30 cellular contexts compared by ENCODE assay signal in the genomic region with DNA sequence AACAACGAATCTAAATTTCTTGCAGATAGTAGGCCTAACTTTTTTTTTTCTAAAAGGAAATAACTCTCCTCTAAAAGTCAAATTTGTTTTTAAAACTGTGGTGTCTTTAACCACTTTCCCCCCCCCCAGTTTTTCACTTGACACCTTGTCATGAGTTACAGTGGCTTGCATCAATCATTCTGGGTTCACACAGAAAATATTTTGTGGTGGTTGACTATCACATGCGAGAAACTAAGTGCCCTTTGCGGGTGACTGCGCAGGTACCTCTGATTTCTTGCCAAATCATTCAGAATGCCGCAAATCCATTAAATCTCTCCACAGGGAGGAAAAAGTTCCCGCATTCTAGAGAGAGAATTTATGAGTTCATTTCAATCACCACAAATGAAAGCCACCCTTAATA. TPM values are rescaled to one million over a fixed set of nuclear protein-coding genes. Genes with fewer than 3 reads are reported as not detected.
DNase-seq lines count a peak whose midpoint lies in the region; ATAC-seq, FAIRE-seq and TF ChIP-seq lines count a peak whose summit lies in the region.
"Had no signal": no experiment of that assay in that cellular context is flagged by ENCODE, and none has a peak within 500 bp of the region (broad histone marks: within the 10 kb centered on the region; RNA-seq: fewer than 3 reads in every experiment).

No MANE protein-coding gene starts in this region.

- H3K27me3 Mint-ChIP-seq in activated naive CD8-positive, alpha-beta T cell treated with anti-CD3 and anti-CD28 coated beads for 36 hours: no peaks in the 10 kb centered on the region
- H3K27me3 Mint-ChIP-seq: B cell; CD8-positive, alpha-beta memory T cell had no signal

- no peak overlapping the region for H2BK120ac ChIP-seq in mesenchymal stem cell (ENCODE audit: low read depth, low read length)

- H3K36me3 Mint-ChIP-seq in activated naive CD8-positive, alpha-beta T cell treated with anti-CD3 and anti-CD28 coated beads for 36 hours: peaks cover 5% of the 10 kb centered on the region

- H3K9me3 ChIP-seq in GM12878 (replicated peaks; ENCODE audit: control insufficient read depth, insufficient read depth, low read length) (no peaks in the 10 kb centered on the region; the same call in 1 of the 3 replicates), small intestine (ENCODE audit: control insufficient read depth, low read depth) (no peaks in the 10 kb centered on the region), mesenchymal stem cell (ENCODE audit: control insufficient read depth, low read length) (no peaks in the 10 kb centered on the region)
- H3K9me3 ChIP-seq: Peyer's patch had no signal

- RAD21 ChIA-PET in GM12878 (lab: Charles Lee; ENCODE audit: unreplicated experiment): interaction anchor here (0.6 to 2.5 kb wide), 7 partner anchors 22 to 167 kb away, joined by 3 to 11 read pairs (median 3); no protein-coding TSS in a partner anchor

- peaks cover 28% of the 10 kb centered on the region for H3K4me1 ChIP-seq in GM12878 (ENCODE audit: control insufficient read depth, insufficient read depth, low read length)
- H3K4me1 ChIP-seq in small intestine (ENCODE audit: control insufficient read depth in 2 of 2, insufficient read depth in 1 of 2, low read depth in 1 of 2, low read length in 1 of 2): no peaks in the 10 kb centered on the region
- no peaks in the 10 kb centered on the region for H3K4me1 ChIP-seq in mesenchymal stem cell (ENCODE audit: control insufficient read depth, insufficient read depth, low read depth, low read length)
- H3K4me1 ChIP-seq: Peyer's patch had no signal

- no peak for TF ChIP-seq CTCF in GM12878 (IDR thresholded peaks at IDR 0.05 in 2 of 3, conservative IDR thresholded peaks at IDR 0.05 in 1 of 3; ENCODE audit: control insufficient read depth in 2 of 3, extremely low read depth in 1 of 3, insufficient read depth in 1 of 3, low read depth in 3 of 3, low read length in 3 of 3)

- no peak for ATAC-seq in GM12878

- H3K14ac ChIP-seq in mesenchymal stem cell (ENCODE audit: low read length in 2 of 2): no peak overlapping the region

- no peak overlapping the region for H3K18ac ChIP-seq in mesenchymal stem cell (ENCODE audit: low read depth in 1 of 2, low read length in 2 of 2)

- H2AFZ ChIP-seq in GM12878 (ENCODE audit: control insufficient read depth, low read depth, low read length) (no peak overlapping the region), mesenchymal stem cell (ENCODE audit: low read depth, low read length) (no peak overlapping the region)

- H3K4me3 ChIP-seq in GM12878 (no peak overlapping the region), small intestine (ENCODE audit: low read depth in 1 of 2, low read length in 2 of 2) (no peak overlapping the region), mesenchymal stem cell (ENCODE audit: insufficient read depth in 1 of 2, low read depth in 1 of 2, low read length in 2 of 2) (no peak overlapping the region)
- H3K4me3 ChIP-seq: Peyer's patch, SK-N-MC had no signal

- WGBS in GM12878 (ENCODE audit: insufficient coverage, insufficient replicate concordance, low lambda C conversion rate, missing lambda C conversion rate): 80% methylated on average over 6 of the region's 6 CpGs
- WGBS in small intestine, 3 donors: 83 to 88% (median 88%) methylated on average over 6 of the region's 6 CpGs
- WGBS in mesenchymal stem cell: 95% methylated on average over 5 of the region's 6 CpGs

- peaks cover 3% of the 10 kb centered on the region for H3K9me3 Mint-ChIP-seq in activated naive CD8-positive, alpha-beta T cell treated with anti-CD3 and anti-CD28 coated beads for 36 hours
- H3K9me3 Mint-ChIP-seq: CD8-positive, alpha-beta memory T cell had no signal

- H4K8ac ChIP-seq in mesenchymal stem cell (ENCODE audit: low read length): no peak overlapping the region

- no peak overlapping the region for H3K27ac Mint-ChIP-seq in activated naive CD8-positive, alpha-beta T cell treated with anti-CD3 and anti-CD28 coated beads for 36 hours

- no TSS peak for BruUV-seq in GM12878 (replicated peaks; lab: Mats Ljungman, UMichigan)

- H3K4me2 ChIP-seq in GM12878 (ENCODE audit: control insufficient read depth, insufficient read depth): no peak overlapping the region
- H3K4me2 ChIP-seq in mesenchymal stem cell (ENCODE audit: low read length, poor library complexity, severe bottlenecking): no peak overlapping the region

- H3K36me3 ChIP-seq in GM12878 (ENCODE audit: control insufficient read depth in 2 of 2, insufficient read depth in 2 of 2, low read length in 1 of 2): no peaks in the 10 kb centered on the region
- no peaks in the 10 kb centered on the region for H3K36me3 ChIP-seq in small intestine (ENCODE audit: control insufficient read depth in 2 of 2, insufficient read depth in 2 of 2, low read length in 2 of 2)
- no peaks in the 10 kb centered on the region for H3K36me3 ChIP-seq in mesenchymal stem cell (ENCODE audit: control insufficient read depth in 1 of 2, insufficient read depth in 2 of 2, low read depth in 1 of 2, low read length in 2 of 2)
- H3K36me3 ChIP-seq: Peyer's patch had no signal

- H2AK5ac ChIP-seq in mesenchymal stem cell (ENCODE audit: low read length, severe bottlenecking): no peak overlapping the region

- H3K27me3 ChIP-seq in GM12878 (replicated peaks in 1 of 2; ENCODE audit: control insufficient read depth in 2 of 2, insufficient read depth in 2 of 2, low read length in 1 of 2) (no peaks in the 10 kb centered on the region), small intestine (ENCODE audit: control insufficient read depth in 2 of 2, insufficient read depth in 2 of 2, low read length in 2 of 2) (no peaks in the 10 kb centered on the region), mesenchymal stem cell (ENCODE audit: control insufficient read depth in 1 of 2, insufficient read depth in 1 of 2, low read length in 2 of 2) (no peaks in the 10 kb centered on the region)
- H3K27me3 ChIP-seq: Peyer's patch had no signal

- peak; percentile 62 for DNase-seq in NK-92 treated with Interleukin-12 subunit alpha and Interleukin-12 subunit beta, amount 100 ng/mL, for 24 hours (lab: John Stamatoyannopoulos, UW)
- DNase-seq in NK-92 (lab: John Stamatoyannopoulos, UW; ENCODE audit: unreplicated experiment) (no peak), GM12878 (ENCODE audit: low read depth, low spot score) (no peak), small intestine (peak; percentile 53), mesenchymal stem cell (no peak), islet precursor cell (no peak)
- DNase-seq in activated naive CD8-positive, alpha-beta T cell treated with anti-CD3 and anti-CD28 coated beads for 36 hours: no peak
- DNase-seq: Calu3, DMS79 treated with DMSO at 0.1 percent for 48 hours, GOT3, HCEC 1CT, IMR-90, Karpas-422, NCI-H1092 treated with DMSO at 0.1 percent for 48 hours, NCI-H1436, NCI-H187, NCI-H2081 treated with DMSO at 0.1 percent for 48 hours, NCI-H2171, NCI-H226, NCI-H510A, NCI-H69, OCI-M1, Peyer's patch, SIG-M5 had no signal

- TF ChIP-seq EP300 in Ishikawa (IDR thresholded peaks at IDR 0.05; ENCODE audit: borderline replicate concordance) (no peak), GM12878 (IDR thresholded peaks at IDR 0.05; ENCODE audit: borderline replicate concordance in 1 of 2, control insufficient read depth in 1 of 2, low read depth in 2 of 2, low read length in 2 of 2) (peak in 1 of 2 experiments; percentile 47; a peak in 1 of 4 replicates)

- no peak for TF ChIP-seq RAD21 in Ishikawa (IDR thresholded peaks at IDR 0.05; ENCODE audit: low read depth)
- TF ChIP-seq RAD21 in GM12878 (IDR thresholded peaks at IDR 0.05; ENCODE audit: insufficient read depth, low read depth, low read length): no peak

- intact Hi-C loops in GM12878 (cut with micrococcal nuclease; ENCODE audit: unreplicated experiment): no loop called here

- SMC1A ChIA-PET in GM12878 (lab: Charles Lee; ENCODE audit: uncharacterized antibody, unreplicated experiment): interaction anchor here (0.6 to 9.1 kb wide), 14 partner anchors 9 to 167 kb away, joined by 3 to 81 read pairs (median 4); no protein-coding TSS in a partner anchor

- no peaks in the 10 kb centered on the region for H3K79me2 ChIP-seq in GM12878 (ENCODE audit: control insufficient read depth, insufficient read depth, low read length)

- no peak overlapping the region for H4K91ac ChIP-seq in mesenchymal stem cell (ENCODE audit: low read length)

- H2BK15ac ChIP-seq in mesenchymal stem cell (ENCODE audit: low read depth, poor library complexity, severe bottlenecking): no peak overlapping the region

- FAIRE-seq in GM12878 (lab: Jason Lieb, UNC): no peak
- FAIRE-seq in small intestine (lab: Jason Lieb, UNC): no peak

- H4K20me1 ChIP-seq in GM12878 (ENCODE audit: control insufficient read depth, insufficient read depth): no peaks in the 10 kb centered on the region

- H3K4ac ChIP-seq in mesenchymal stem cell (ENCODE audit: low read depth in 1 of 2, low read length in 2 of 2): no peak overlapping the region

- H3K23ac ChIP-seq in mesenchymal stem cell (ENCODE audit: low read length in 2 of 2): no peak overlapping the region

- peaks cover 24% of the 10 kb centered on the region for H3K4me1 Mint-ChIP-seq in activated naive CD8-positive, alpha-beta T cell treated with anti-CD3 and anti-CD28 coated beads for 36 hours

- in situ Hi-C loops in GM12878 (cut with MboI): no loop called here

- no peak overlapping the region for H3K27ac ChIP-seq in GM12878 (ENCODE audit: control insufficient read depth, insufficient read depth)
- H3K27ac ChIP-seq in small intestine (ENCODE audit: low read depth in 1 of 2, low read length in 1 of 2): no peak overlapping the region
- H3K27ac ChIP-seq in mesenchymal stem cell (ENCODE audit: low read length, poor library complexity, severe bottlenecking): no peak overlapping the region
- H3K27ac ChIP-seq: 22Rv1, C4-2B, Peyer's patch, SK-N-MC had no signal

- CTCF ChIA-PET in GM12878 (lab: Yijun Ruan, JAX): interaction anchor here (1.4 to 2.8 kb wide), 5 partner anchors 10 to 168 kb away, joined by 3 to 8 read pairs (median 7); no protein-coding TSS in a partner anchor

- H2BK12ac ChIP-seq in mesenchymal stem cell (ENCODE audit: low read length in 2 of 2): no peak overlapping the region

- H3K4me3 Mint-ChIP-seq in activated naive CD8-positive, alpha-beta T cell treated with anti-CD3 and anti-CD28 coated beads for 36 hours: no peak overlapping the region
- H3K4me3 Mint-ChIP-seq: B cell; CD8-positive, alpha-beta memory T cell had no signal

- H2BK5ac ChIP-seq in mesenchymal stem cell (ENCODE audit: low read depth, low read length, poor library complexity, severe bottlenecking): no peak overlapping the region

- POLR2A ChIA-PET in GM12878 (lab: Charles Lee): interaction anchor here (0.9 to 1.7 kb wide), 2 partner anchors 10 to 12 kb away, joined by 3 to 6 read pairs; no protein-coding TSS in a partner anchor

- H3K9ac ChIP-seq in GM12878 (ENCODE audit: control insufficient read depth, insufficient read depth, low read length): no peak overlapping the region
- H3K9ac ChIP-seq in mesenchymal stem cell (ENCODE audit: low read length): no peak overlapping the region

- no peaks in the 10 kb centered on the region for H3K79me1 ChIP-seq in mesenchymal stem cell (replicated peaks; ENCODE audit: low read length, poor library complexity, severe bottlenecking)

- TF ChIP-seq POLR2A in GM12878 (IDR thresholded peaks at IDR 0.05; ENCODE audit: low read depth, low read length): no peak

RNA-seq across cellular contexts. Expression of a gene that starts 23.8 kb away (rescaled TPM):
- 258 and 276 TPM in 2 replicates for total RNA-seq in GM12878 (2013; cell fraction: nucleolus; rRNA removed)
- total RNA-seq in GM12878 (2014; rRNA removed) (42.2 and 59.8 TPM in 2 replicates), GM12878 (2014; rRNA removed; fragmentation: Illumina TruSeq; extraction: Trizol) (85.6 and 86.2 TPM in 2 replicates), GM12878 (2021) (40.0 and 45.5 TPM in 2 replicates)
- polyA plus RNA-seq in GM12878 (2011; ENCODE audit: low read depth): 26.8 TPM
- polyA plus RNA-seq in GM12878 (2011; rRNA removed) (23.2 and 34.1 TPM in 2 replicates), GM12878 (2014; fragmentation: Illumina TruSeq; extraction: Trizol) (84.1 and 112 TPM in 2 replicates), GM12878 (2014; fragmentation: Nextera tagmentation; extraction: Ambion mirVana) (100 to 1,000 TPM in 1 of 2 experiments, 10 to 100 TPM in 1; 90.4 to 102 TPM), GM12878 (2014; rRNA removed) (38.0 and 45.2 TPM in 2 replicates), GM12878 (2016; fragmentation: Nextera tagmentation; extraction: Ambion mirVana) (10 to 100 TPM; 39.5 to 44.5 TPM), small intestine (10 to 100 TPM in 1 of 3 donors, 1 to 10 TPM in 2; 3.1 to 11.9 (median 7.0) TPM)
- 5.8 and 6.9 TPM in 2 replicates for polyA plus RNA-seq in GM12878 (2011; cell fraction: cytosol; rRNA removed)
- 11.4 and 11.5 TPM in 2 replicates for polyA plus RNA-seq in GM12878 (2011; cell fraction: nucleus; rRNA removed)
- 37.7 and 72.2 TPM in 2 replicates for polyA plus RNA-seq in GM12878 (2012)
- polyA minus RNA-seq in GM12878 (2011; rRNA and poly(A)+ RNA removed): 8.3 and 15.2 TPM in 2 replicates
- polyA minus RNA-seq in GM12878 (2011; cell fraction: cytosol; rRNA and poly(A)+ RNA removed): 3.3 and 9.0 TPM in 2 replicates
- polyA minus RNA-seq in GM12878 (2011; cell fraction: nucleus; rRNA and poly(A)+ RNA removed): 7.1 and 7.3 TPM in 2 replicates
- 0.25 TPM for polyA plus RNA-seq in mesenchymal stem cell (2013, experiment 1 of 2)
- polyA plus RNA-seq in mesenchymal stem cell (2013, experiment 2 of 2): 0.18 TPM
- total RNA-seq in activated naive CD8-positive, alpha-beta T cell treated with anti-CD3 and anti-CD28 coated beads for 36 hours: 100 to 1,000 TPM; 113 to 119 TPM
- total RNA-seq: IMR-90 had no signal
- polyA plus RNA-seq: IMR-90 had no signal

Comparison
In these comparisons a context has a peak if more than half of its experiments do, and no peak if none do; other contexts are left out.
1. DNase-seq: peak in NK-92 treated with Interleukin-12 subunit alpha and Interleukin-12 subunit beta, amount 100 ng/mL, for 24 hours (single experiment) and small intestine (single experiment); none in NK-92 (single experiment), GM12878 (single experiment), mesenchymal stem cell (single experiment), islet precursor cell (single experiment) and activated naive CD8-positive, alpha-beta T cell treated with anti-CD3 and anti-CD28 coated beads for 36 hours (single experiment).